1 cellular context compared by ENCODE assay signal in the genomic region with DNA sequence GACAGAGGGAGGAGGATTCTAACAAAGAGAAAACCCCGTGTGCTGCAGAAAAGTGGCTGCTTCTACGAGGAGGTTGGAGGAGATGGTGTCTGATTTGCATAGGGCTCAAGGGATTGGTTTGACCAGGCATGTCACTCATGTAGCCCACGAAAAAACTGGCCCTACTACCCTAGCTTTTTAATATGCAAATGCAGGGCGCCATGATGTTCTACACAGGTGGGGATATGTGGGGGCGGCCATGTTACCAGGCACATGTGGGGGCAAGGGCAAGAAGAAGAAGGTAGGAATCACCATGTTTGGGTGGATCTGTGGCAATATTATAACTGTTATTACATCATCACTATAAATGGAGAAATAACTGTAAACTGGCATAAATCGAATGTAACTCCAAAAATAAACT.
A peak's percentile ranks its signal among the peaks of the same experiment; 100 is the strongest.
TF ChIP-seq lines count a peak whose summit lies in the region.

No MANE protein-coding gene starts in this region.

TF ChIP-seq in HepG2, 621 proteins besides CTCF, POLR2A, EP300 and RAD21:
- TF ChIP-seq ATF7 (IDR thresholded peaks at IDR 0.05) (peak; percentile 62; the same call in 1 of the 2 replicates), ATF7 (CRISPR knock-in tag; IDR thresholded peaks at IDR 0.05) (no peak), CEBPB (IDR thresholded peaks at IDR 0.05; ENCODE audit: borderline replicate concordance, low read depth, low read length) (peak; percentile 42), PAX8 (CRISPR knock-in tag; IDR thresholded peaks at IDR 0.05; ENCODE audit: borderline replicate concordance) (no peak)
